14 cellular contexts compared by ENCODE assay signal in the genomic region with DNA sequence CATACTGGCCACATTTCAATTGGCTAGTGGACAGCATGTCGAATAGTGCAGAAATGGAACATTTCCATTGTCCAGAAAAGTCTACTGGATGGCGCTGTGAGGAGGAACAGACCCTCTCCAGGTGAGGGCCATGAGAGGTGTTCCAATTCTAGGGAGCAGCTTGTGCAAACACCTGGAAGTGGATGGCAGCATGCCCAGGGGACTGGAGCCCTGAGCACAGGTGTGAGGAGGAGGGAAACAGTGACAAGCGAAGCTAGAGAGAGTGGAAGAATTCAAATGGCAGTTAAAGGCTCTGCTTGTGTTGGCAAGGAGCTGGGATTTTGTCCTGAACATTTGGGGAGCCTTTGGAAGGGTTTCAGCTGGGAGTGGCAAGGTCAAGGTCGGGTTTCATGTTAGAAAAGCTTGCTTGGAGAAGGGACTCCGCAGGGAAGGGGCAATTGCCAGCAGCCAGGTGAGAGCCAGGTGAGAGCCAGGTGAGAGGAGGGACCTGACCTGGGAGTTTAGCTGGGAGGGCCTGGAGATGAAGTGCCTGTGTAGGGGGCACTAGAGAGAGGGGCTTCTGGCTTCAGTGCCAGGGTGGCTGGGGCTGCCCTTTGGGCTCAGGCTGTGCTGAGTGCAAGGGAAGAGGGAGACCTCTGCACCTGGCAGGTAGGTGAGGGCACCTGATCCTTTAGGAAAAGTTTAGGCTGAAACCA.
A peak's percentile ranks its signal among the peaks of the same experiment; 100 is the strongest.
DNase-seq lines count a peak whose midpoint lies in the region; ATAC-seq and TF ChIP-seq lines count a peak whose summit lies in the region.
"Had no signal": no experiment of that assay in that cellular context is flagged by ENCODE, and none has a peak within 500 bp of the region (broad histone marks: within the 10 kb centered on the region; RNA-seq: fewer than 3 reads in every experiment).

No MANE protein-coding gene starts in this region.

- no peaks in the 10 kb centered on the region for H3K9me3 ChIP-seq in Karpas-422 (ENCODE audit: low read length)
- H3K9me3 ChIP-seq: MG63, tibial nerve had no signal

- H3K4me3 ChIP-seq in Karpas-422 (ENCODE audit: low read length), result no peak overlapping the region
- no peak overlapping the region for H3K4me3 ChIP-seq in dorsolateral prefrontal cortex
- H3K4me3 ChIP-seq: MG63, tibial nerve had no signal

- no peak overlapping the region for H2AFZ ChIP-seq in Karpas-422 (ENCODE audit: low read length)

- H3K9ac ChIP-seq in Karpas-422 (ENCODE audit: low read length), result no peak overlapping the region

- H3K36me3 ChIP-seq in Karpas-422 (ENCODE audit: insufficient read depth, low read length), result no peaks in the 10 kb centered on the region
- H3K36me3 ChIP-seq: MG63, tibial nerve had no signal

- H3K4me2 ChIP-seq in Karpas-422 (ENCODE audit: low read depth, low read length, poor library complexity, severe bottlenecking), result peak overlapping the region; percentile 71

- no peak for TF ChIP-seq CTCF in dorsolateral prefrontal cortex (IDR thresholded peaks at IDR 0.05 in 54 of 56, conservative IDR thresholded peaks at IDR 0.05 in 2 of 56; ENCODE audit: low read depth in 1 of 56, partially characterized antibody in 56 of 56)

- H4K20me1 ChIP-seq in Karpas-422 (ENCODE audit: insufficient read depth, low read depth, low read length), result no peaks in the 10 kb centered on the region

- H3K4me1 ChIP-seq in Karpas-422 (ENCODE audit: low read length), result peaks cover 42% of the 10 kb centered on the region

- H3K27ac ChIP-seq in Karpas-422 (ENCODE audit: low read length), result 0 out of 2 replicates have a peak overlapping the region, but pooled peaks have one; percentile 60
- peak overlapping the region; percentile 13 to 98 (median 88) for H3K27ac ChIP-seq in dorsolateral prefrontal cortex
- H3K27ac ChIP-seq in substantia nigra (ENCODE audit: low read depth, low read length, poor library complexity, severe bottlenecking), result peak overlapping the region; percentile 80

- intact Hi-C loops in dorsolateral prefrontal cortex (cut with DNase I), result loop anchor here in 1 of 2 donors (2.0 kb wide), 1 partner anchor 24 kb away; no protein-coding TSS in a partner anchor

- DNase-seq in Karpas-422 (no peak), NCI-H345 treated with DMSO at 0.1 percent for 48 hours (lab: John Stamatoyannopoulos, UW; ENCODE audit: unreplicated experiment) (peak; percentile 42), dorsolateral prefrontal cortex (peak in 1 of 10 donors; percentile 45), substantia nigra (lab: John Stamatoyannopoulos, UW) (peak in 1 of 49 donors; percentile 26), NCI-H446 (lab: John Stamatoyannopoulos, UW) (no peak)
- no peak for DNase-seq in activated CD8-positive, alpha-beta memory T cell treated with anti-CD3 and anti-CD28 coated beads, Interleukin-2, amount 50 U/mL, for 48 hours
- no peak for DNase-seq in stimulated activated naive CD4-positive, alpha-beta T cell (lab: John Stamatoyannopoulos, UW)
- DNase-seq: activated CD4-positive, CD25-positive, alpha-beta regulatory T cell; CD4-positive, CD25-positive, alpha-beta regulatory T cell; effector memory CD4-positive, alpha-beta T cell; MG63; naive thymus-derived CD4-positive, alpha-beta T cell had no signal

- no peak for ATAC-seq in HG03139 (IDR thresholded peaks at IDR 0.05; ENCODE audit: unreplicated experiment)
- ATAC-seq: naive thymus-derived CD4-positive, alpha-beta T cell had no signal

- no peaks in the 10 kb centered on the region for H3K9me2 ChIP-seq in Karpas-422 (replicated peaks; ENCODE audit: insufficient read depth, low read length)

- H3K79me2 ChIP-seq in Karpas-422 (ENCODE audit: low read length), result no peaks in the 10 kb centered on the region

- H3K27me3 ChIP-seq in Karpas-422 (ENCODE audit: low read length) (no peaks in the 10 kb centered on the region), dorsolateral prefrontal cortex (no peaks in the 10 kb centered on the region)
- H3K27me3 ChIP-seq: MG63, tibial nerve had no signal
